In genomic region chrX:49977319-49978090, GRCh38 we compare ENCODE assay signal across 19 cellular contexts. TPM values are rescaled to one million over a fixed set of nuclear protein-coding genes. Genes with fewer than 3 reads are reported as not detected.
DNase-seq lines count a peak whose midpoint lies in the region; ATAC-seq and TF ChIP-seq lines count a peak whose summit lies in the region.
"Had no signal": no experiment of that assay in that cellular context is flagged by ENCODE, and none has a peak within 500 bp of the region (broad histone marks: within the 10 kb centered on the region; RNA-seq: fewer than 3 reads in every experiment).

No MANE protein-coding gene starts in this region.

- peaks cover 52% of the 10 kb centered on the region for H3K4me1 Mint-ChIP-seq in nephron
- peaks cover 0 to 5% (median 0%) of the 10 kb centered on the region in 4 donors for H3K4me1 Mint-ChIP-seq in naive thymus-derived CD8-positive, alpha-beta T cell
- H3K4me1 Mint-ChIP-seq: activated CD8-positive, alpha-beta memory T cell treated with anti-CD3 and anti-CD28 coated beads, Interleukin-2, amount 10 ng/mL, durations not matched to agents 7 days and 5 days had no signal

- in situ Hi-C loops in G401 (cut with HindIII; ENCODE audit: low sequenced_read_pairs) = no loop called here

- H3K36me3 Mint-ChIP-seq in nephron (ENCODE audit: low read depth) = peaks cover 8% of the 10 kb centered on the region
- H3K36me3 Mint-ChIP-seq in naive thymus-derived CD8-positive, alpha-beta T cell = peaks cover 0 to 2% (median 0%) of the 10 kb centered on the region in 3 donors
- H3K36me3 Mint-ChIP-seq: activated CD8-positive, alpha-beta memory T cell treated with anti-CD3 and anti-CD28 coated beads, Interleukin-2, amount 10 ng/mL, durations not matched to agents 7 days and 5 days had no signal

- H3K27ac Mint-ChIP-seq in nephron = peak overlapping the region; percentile 65 to 88 (median 70)
- H3K27ac Mint-ChIP-seq in naive thymus-derived CD8-positive, alpha-beta T cell = no peak overlapping the region
- H3K27ac Mint-ChIP-seq: activated CD8-positive, alpha-beta memory T cell treated with anti-CD3 and anti-CD28 coated beads, Interleukin-2, amount 10 ng/mL, durations not matched to agents 7 days and 5 days; B cell had no signal

- H3K4me3 ChIP-seq in GM12865 (ENCODE audit: low read depth, low read length) = no peak overlapping the region
- H3K4me3 ChIP-seq: esophagus muscularis mucosa, pancreas, stomach had no signal

- H3K27me3 Mint-ChIP-seq in nephron (ENCODE audit: low read depth) = no peaks in the 10 kb centered on the region
- no peaks in the 10 kb centered on the region for H3K27me3 Mint-ChIP-seq in naive thymus-derived CD8-positive, alpha-beta T cell
- H3K27me3 Mint-ChIP-seq: activated CD8-positive, alpha-beta memory T cell treated with anti-CD3 and anti-CD28 coated beads, Interleukin-2, amount 10 ng/mL, durations not matched to agents 7 days and 5 days; B cell had no signal

- POLR2A ChIA-PET in naive thymus-derived CD8-positive, alpha-beta T cell (lab: Charles Lee) = no interaction called here

- ATAC-seq in HG03460 (IDR thresholded peaks at IDR 0.05; ENCODE audit: unreplicated experiment) = no peak
- no peak for ATAC-seq in naive thymus-derived CD8-positive, alpha-beta T cell
- ATAC-seq: activated CD8-positive, alpha-beta memory T cell treated with anti-CD3 and anti-CD28 coated beads, Interleukin-2, amount 10 ng/mL, durations not matched to agents 7 days and 5 days; pancreas had no signal

- no peak for TF ChIP-seq CTCF in GM12865 (IDR thresholded peaks at IDR 0.05; ENCODE audit: insufficient read depth, low read depth, low read length, missing control alignments)
- no peak for TF ChIP-seq CTCF in nephron (IDR thresholded peaks at IDR 0.05; ENCODE audit: unreplicated experiment in 3 of 3)

- H3K9me3 Mint-ChIP-seq in nephron = no peaks in the 10 kb centered on the region
- no peaks in the 10 kb centered on the region for H3K9me3 Mint-ChIP-seq in naive thymus-derived CD8-positive, alpha-beta T cell

- DNase-seq in GM12865 (ENCODE audit: low read depth) (peak; percentile 0), NCI-H146 treated with DMSO at 0.1 percent for 48 hours (lab: John Stamatoyannopoulos, UW; ENCODE audit: unreplicated experiment) (peak; percentile 30), SHP77 treated with DMSO at 0.1 percent for 48 hours (lab: John Stamatoyannopoulos, UW) (peak; percentile 6), G401 (ENCODE audit: low spot score) (no peak)
- DNase-seq in activated CD4-positive, alpha-beta T cell treated with anti-CD3 and anti-CD28 coated beads, Interleukin-2, amount 50 U/mL, for 4 hours = no peak
- no peak for DNase-seq in naive thymus-derived CD8-positive, alpha-beta T cell
- DNase-seq: activated CD8-positive, alpha-beta memory T cell treated with anti-CD3 and anti-CD28 coated beads, Interleukin-2, amount 10 ng/mL, durations not matched to agents 7 days and 5 days; activated naive CD4-positive, alpha-beta T cell; cortex of kidney; DND-41; head of caudate nucleus; KG1; NCI-H1930; pancreas; stomach had no signal

- H3K4me3 Mint-ChIP-seq in nephron = peak overlapping the region in 2 of 3 experiments; percentile 76 to 84
- H3K4me3 Mint-ChIP-seq in naive thymus-derived CD8-positive, alpha-beta T cell = no peak overlapping the region
- H3K4me3 Mint-ChIP-seq: activated CD8-positive, alpha-beta memory T cell treated with anti-CD3 and anti-CD28 coated beads, Interleukin-2, amount 10 ng/mL, durations not matched to agents 7 days and 5 days; B cell had no signal

RNA-seq across cellular contexts. Expression of gene CLCN5, which starts 55.1 kb away (rescaled TPM):
- 1 to 10 TPM; 1.5 to 2.5 TPM for total RNA-seq in naive thymus-derived CD8-positive, alpha-beta T cell
- 1 to 10 TPM in 1 of 3 donors, under 1 TPM in 2; 0.72 to 1.1 (median 0.92) TPM for polyA plus RNA-seq in naive thymus-derived CD8-positive, alpha-beta T cell
- total RNA-seq in G401 (2014; rRNA removed; shearing (Covaris generic)) = 5.8 and 7.1 TPM in 2 replicates

Comparison
In these comparisons a context has a peak if more than half of its experiments do, and no peak if none do; other contexts are left out.
1. DNase-seq: peak in GM12865 (single experiment), NCI-H146 treated with DMSO at 0.1 percent for 48 hours (single experiment) and SHP77 treated with DMSO at 0.1 percent for 48 hours (single experiment); none in activated CD4-positive, alpha-beta T cell treated with anti-CD3 and anti-CD28 coated beads, Interleukin-2, amount 50 U/mL, for 4 hours (0 of 2), naive thymus-derived CD8-positive, alpha-beta T cell (0 of 10) and G401 (single experiment).
2. H3K27ac Mint-ChIP-seq: peak in nephron (3 of 3); none in naive thymus-derived CD8-positive, alpha-beta T cell (0 of 10).
3. H3K4me3 Mint-ChIP-seq: peak in nephron (2 of 3); none in naive thymus-derived CD8-positive, alpha-beta T cell (0 of 10).